In the genomic region with DNA sequence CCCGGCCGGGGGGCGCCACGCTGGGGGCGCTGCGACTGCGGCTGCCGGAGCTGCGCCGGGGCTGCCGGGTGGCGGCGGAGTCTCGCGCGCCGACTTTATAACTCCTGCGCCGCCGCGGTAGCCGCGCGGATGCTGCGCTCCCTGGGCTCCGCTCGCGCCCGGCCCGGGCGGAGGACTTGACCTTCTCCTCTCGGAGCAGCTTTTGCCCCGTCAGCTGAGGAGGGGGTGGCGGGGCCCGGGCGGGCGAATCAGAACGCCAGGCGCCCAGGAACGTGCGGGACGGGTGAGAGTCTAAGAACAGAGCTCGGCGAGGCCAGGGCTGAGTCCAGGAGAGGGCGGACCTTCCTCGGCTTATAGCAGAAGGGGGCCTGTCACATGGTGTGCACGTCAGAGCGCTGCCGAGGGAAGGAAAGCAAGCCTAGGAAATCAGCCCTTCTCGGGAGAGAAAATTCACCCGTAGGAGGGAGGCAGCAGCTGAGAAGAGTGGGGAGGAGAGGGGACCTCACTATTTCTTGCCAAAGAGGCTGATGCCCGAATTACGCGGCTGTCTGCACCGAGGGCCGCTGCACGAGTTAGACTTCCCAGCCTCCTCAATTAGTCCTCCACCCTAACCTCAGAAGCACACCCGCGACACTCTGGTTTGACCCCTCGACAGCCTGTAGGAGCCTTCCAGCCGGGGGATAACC, we compare ENCODE assay signal across 8 cellular contexts. TPM values are rescaled to one million over a fixed set of nuclear protein-coding genes. Genes with fewer than 3 reads are reported as not detected.
DNase-seq lines count a peak whose midpoint lies in the region; ATAC-seq and TF ChIP-seq lines count a peak whose summit lies in the region.

A gene (minus strand): TSS at position 327 of the 686 bp plus-strand sequence. CDS start 415 bp downstream, outside the sequence.

- H3K4me1 Mint-ChIP-seq in activated T-cell treated with anti-CD3 and anti-CD28 coated beads, Interleukin-2, amount 50 U/mL, for 4 hours (ENCODE audit: low read depth) = peaks cover 25% of the 10 kb centered on the region
- peaks cover 11 to 21% of the 10 kb centered on the region in 2 donors for H3K4me1 Mint-ChIP-seq in natural killer cell

- peak within 1 kb of the TSS; percentile 81 for H3K4me3 Mint-ChIP-seq in activated T-cell treated with anti-CD3 and anti-CD28 coated beads, Interleukin-2, amount 50 U/mL, for 4 hours
- H3K4me3 Mint-ChIP-seq in natural killer cell = peak within 1 kb of the TSS; percentile 87

- no peaks in the 10 kb centered on the region for H3K36me3 Mint-ChIP-seq in activated T-cell treated with anti-CD3 and anti-CD28 coated beads, Interleukin-2, amount 50 U/mL, for 4 hours (ENCODE audit: insufficient read depth)
- peaks cover 8% of the 10 kb centered on the region for H3K36me3 Mint-ChIP-seq in natural killer cell

- peaks cover 7% of the 10 kb centered on the region for H3K9me3 Mint-ChIP-seq in activated T-cell treated with anti-CD3 and anti-CD28 coated beads, Interleukin-2, amount 50 U/mL, for 4 hours
- no peaks in the 10 kb centered on the region for H3K9me3 Mint-ChIP-seq in natural killer cell

- ATAC-seq in HG02885 (IDR thresholded peaks at IDR 0.05; ENCODE audit: poor library complexity, unreplicated experiment) = peak; percentile 64
- ATAC-seq in activated T-cell treated with anti-CD3 and anti-CD28 coated beads, Interleukin-2, amount 50 U/mL, for 4 hours = peak; percentile 56 to 58
- ATAC-seq in natural killer cell = peak; percentile 50 to 57 (median 56)
- ATAC-seq in HG03159 (IDR thresholded peaks at IDR 0.05; ENCODE audit: unreplicated experiment) = no peak
- ATAC-seq in GM21381 (IDR thresholded peaks at IDR 0.05; ENCODE audit: unreplicated experiment) = no peak

- H3K27me3 Mint-ChIP-seq in activated T-cell treated with anti-CD3 and anti-CD28 coated beads, Interleukin-2, amount 50 U/mL, for 4 hours (ENCODE audit: low read depth) = peaks cover 81% of the 10 kb centered on the region
- H3K27me3 Mint-ChIP-seq in natural killer cell (ENCODE audit: low read depth in 2 of 2) = peaks cover 58 to 60% of the 10 kb centered on the region in 2 donors

- DNase-seq in EL (peak; percentile 98), NCI-H446 (lab: John Stamatoyannopoulos, UW) (peak; percentile 70 to 88), fibroblast of peridontal ligament (ENCODE audit: extremely low read depth) (peak; percentile 96), natural killer cell (peak; percentile 25)
- peak; percentile 15 for DNase-seq in activated T-cell treated with anti-CD3 and anti-CD28 coated beads, Interleukin-2, amount 50 U/mL, for 4 hours

- intact Hi-C loops in natural killer cell (cut with micrococcal nuclease) = loop anchor here (10.0 kb wide), 1 partner anchor 524 kb away; no protein-coding TSS in a partner anchor

- TF ChIP-seq CTCF in natural killer cell (IDR thresholded peaks at IDR 0.05) = no peak

- H3K27ac Mint-ChIP-seq in natural killer cell = peak within 1 kb of the TSS; percentile 44 to 50

RNA-seq across cellular contexts. Expression of the gene that starts here (rescaled TPM):
- under 1 TPM in 1 of 3 donors, not detected in 2; 0.13 TPM for total RNA-seq in activated T-cell treated with anti-CD3 and anti-CD28 coated beads, Interleukin-2, amount 50 U/mL, for 4 hours
- total RNA-seq in natural killer cell = under 1 TPM; 0.31 to 0.63 (median 0.41) TPM

Comparison
In these comparisons a context has a peak if more than half of its experiments do, and no peak if none do; other contexts are left out.
1. Peak in DNase-seq and ATAC-seq in activated T-cell treated with anti-CD3 and anti-CD28 coated beads, Interleukin-2, amount 50 U/mL, for 4 hours; RNA of the gene not detected or under 1 TPM.
2. Peak in DNase-seq and ATAC-seq in natural killer cell; RNA of the gene not detected or under 1 TPM.
3. DNase-seq: peak in every context shown above with its lines; median percentile 98 in EL; 96 in fibroblast of peridontal ligament; 79 in NCI-H446; 25 in natural killer cell; 15 in activated T-cell treated with anti-CD3 and anti-CD28 coated beads, Interleukin-2, amount 50 U/mL, for 4 hours.